ENCODE assay signal across 9 cellular contexts in genomic region chr12:7588703-7589329, GRCh38.
DNase-seq lines count a peak whose midpoint lies in the region; ATAC-seq and TF ChIP-seq lines count a peak whose summit lies in the region.
"Had no signal": no experiment of that assay in that cellular context is flagged by ENCODE, and none has a peak within 500 bp of the region (broad histone marks: within the 10 kb centered on the region; RNA-seq: fewer than 3 reads in every experiment).

No MANE protein-coding gene starts in this region.

- no peak for TF ChIP-seq POLR2A in ovary (IDR thresholded peaks at IDR 0.05)

- no CpG with 5 or more reads among the region's 4 CpGs for WGBS in iPS DF 6.9 (ENCODE audit: insufficient coverage, insufficient read length)
- WGBS in ovary, 3 donors: 53 to 58% (median 57%) methylated on average over 4 of the region's 4 CpGs

- H3K4me1 ChIP-seq in RWPE2 (ENCODE audit: insufficient read depth, poor library complexity, severe bottlenecking): no peaks in the 10 kb centered on the region
- H3K4me1 ChIP-seq in ascending aorta: no peaks in the 10 kb centered on the region
- H3K4me1 ChIP-seq in iPS DF 6.9 (ENCODE audit: control insufficient read depth, insufficient read depth, low read length): no peaks in the 10 kb centered on the region
- no peaks in the 10 kb centered on the region for H3K4me1 ChIP-seq in ovary (ENCODE audit: insufficient read depth)

- no peak for ATAC-seq in RWPE2 (ENCODE audit: low read depth)
- ATAC-seq in GM19395 (IDR thresholded peaks at IDR 0.05; ENCODE audit: unreplicated experiment): no peak

- intact Hi-C loops in ascending aorta (cut with DNase I) (no loop called here), ovary (cut with DNase I) (no loop called here)

- peak; percentile 72 for DNase-seq in COLO829 (ENCODE audit: low spot score)
- peak; percentile 30 for DNase-seq in HFF-Myc (ENCODE audit: extremely low read depth, low read depth)
- DNase-seq in RWPE2 (ENCODE audit: low spot score): no peak
- DNase-seq in ascending aorta (ENCODE audit: low spot score in 2 of 2): peak in 1 of 2 donors; percentile 71
- DNase-seq in iPS DF 6.9 (ENCODE audit: low read depth, low spot score): peak; percentile 41
- peak; percentile 20 for DNase-seq in stimulated activated CD8-positive, alpha-beta memory T cell treated with anti-CD3 and anti-CD28 coated beads, Interleukin-12 subunit alpha, Interleukin-12 subunit beta, amount 100 ng/mL, for 1 hour (ENCODE audit: low read depth)
- no peak for DNase-seq in ovary
- DNase-seq: activated B cell treated with CpG ODN at 0.5 μM for 24 hours had no signal

- TF ChIP-seq EP300 in ovary (IDR thresholded peaks at IDR 0.05): no peak

- TF ChIP-seq CTCF in HFF-Myc (IDR thresholded peaks at IDR 0.05; ENCODE audit: low read depth, low read length, missing control alignments) (peak; percentile 67), RWPE2 (IDR thresholded peaks at IDR 0.05; ENCODE audit: poor library complexity, severe bottlenecking) (peak; percentile 37), ascending aorta (IDR thresholded peaks at IDR 0.05) (peak; percentile 16 to 29 (median 27)), ovary (IDR thresholded peaks at IDR 0.05) (no peak)

- H3K36me3 ChIP-seq in RWPE2 (ENCODE audit: low read depth) (no peaks in the 10 kb centered on the region), ascending aorta (no peaks in the 10 kb centered on the region), iPS DF 6.9 (ENCODE audit: control insufficient read depth, insufficient read depth, low read length) (no peaks in the 10 kb centered on the region), ovary (no peaks in the 10 kb centered on the region)

- no peaks in the 10 kb centered on the region for H3K9me3 ChIP-seq in RWPE2 (ENCODE audit: severe bottlenecking)
- H3K9me3 ChIP-seq in ascending aorta: no peaks in the 10 kb centered on the region
- no peaks in the 10 kb centered on the region for H3K9me3 ChIP-seq in iPS DF 6.9 (ENCODE audit: control insufficient read depth, insufficient read depth, low read length)
- no peaks in the 10 kb centered on the region for H3K9me3 ChIP-seq in ovary

- H3K27me3 ChIP-seq in RWPE2 (ENCODE audit: insufficient read depth, poor library complexity, severe bottlenecking) (no peaks in the 10 kb centered on the region), ascending aorta (no peaks in the 10 kb centered on the region), iPS DF 6.9 (ENCODE audit: control insufficient read depth, insufficient read depth, low read length) (no peaks in the 10 kb centered on the region), ovary (no peaks in the 10 kb centered on the region)

- H3K4me3 ChIP-seq in HFF-Myc (replicated peaks; ENCODE audit: low read depth, low read length) (no peak overlapping the region), RWPE2 (ENCODE audit: severe bottlenecking) (no peak overlapping the region), ascending aorta (no peak overlapping the region), iPS DF 6.9 (ENCODE audit: low read length) (no peak overlapping the region), ovary (no peak overlapping the region)

- H3K27ac ChIP-seq in RWPE2 (ENCODE audit: poor library complexity, severe bottlenecking) (no peak overlapping the region), ascending aorta (no peak overlapping the region), iPS DF 6.9 (ENCODE audit: low read length) (no peak overlapping the region), ovary (no peak overlapping the region)

Comparison
In these comparisons a context has a peak if more than half of its experiments do, and no peak if none do; other contexts are left out.
1. DNase-seq: peak in COLO829 (single experiment), HFF-Myc (single experiment), iPS DF 6.9 (single experiment) and stimulated activated CD8-positive, alpha-beta memory T cell treated with anti-CD3 and anti-CD28 coated beads, Interleukin-12 subunit alpha, Interleukin-12 subunit beta, amount 100 ng/mL, for 1 hour (single experiment); none in RWPE2 (single experiment) and ovary (0 of 5).
2. CTCF ChIP-seq: peak in HFF-Myc (single experiment), RWPE2 (single experiment) and ascending aorta (3 of 3); none in ovary (0 of 3).